19 cellular contexts compared by ENCODE assay signal in the genomic region with DNA sequence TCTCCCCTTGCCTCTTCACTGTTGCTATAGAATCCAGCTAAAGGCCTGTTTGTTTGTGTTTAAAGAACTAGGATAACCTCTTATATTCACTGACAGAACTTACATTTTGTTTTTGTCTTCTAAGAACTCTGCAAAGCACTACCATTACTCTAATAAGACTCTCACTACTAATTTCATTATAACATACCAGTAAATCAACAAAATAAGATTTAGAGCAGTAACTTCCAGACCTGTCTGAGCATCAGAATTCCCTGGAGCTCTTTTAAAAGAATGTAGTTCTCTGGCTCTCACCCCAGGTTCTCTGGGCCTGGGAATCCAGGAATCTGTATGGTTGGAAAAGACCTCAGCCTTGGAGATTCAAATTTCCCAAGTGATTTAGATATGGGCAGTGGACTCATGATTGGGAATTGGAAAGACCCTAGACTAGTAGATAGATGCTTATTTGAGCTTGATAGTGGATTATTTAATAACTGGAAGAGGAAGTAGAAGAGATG.
DNase-seq lines count a peak whose midpoint lies in the region; ATAC-seq and TF ChIP-seq lines count a peak whose summit lies in the region.
"Had no signal": no experiment of that assay in that cellular context is flagged by ENCODE, and none has a peak within 500 bp of the region (broad histone marks: within the 10 kb centered on the region; RNA-seq: fewer than 3 reads in every experiment).

No MANE protein-coding gene starts in this region.

- CTCF ChIA-PET in HEK293 (lab: Yijun Ruan, JAX) = interaction anchor here (0.5 kb wide), 1 partner anchor 453 kb away, joined by 3 read pairs; no protein-coding TSS in a partner anchor

- no peaks in the 10 kb centered on the region for H3K36me3 ChIP-seq in HEK293 (ENCODE audit: control insufficient read depth in 2 of 2, insufficient read depth in 1 of 2, low read length in 2 of 2)
- H3K36me3 ChIP-seq: BE2C, SJSA1 had no signal

- H3K36me3 Mint-ChIP-seq in chondrocyte (ENCODE audit: low read depth) (peaks cover 3% of the 10 kb centered on the region), nephron progenitor cell (ENCODE audit: low read depth) (peaks cover 14% of the 10 kb centered on the region)

- H3K4me3 ChIP-seq in HEK293 (ENCODE audit: low read depth, low read length) = no peak overlapping the region
- H3K4me3 ChIP-seq: GM12878, GM23248, SJSA1 had no signal

- H3K27ac ChIP-seq in HEK293 (ENCODE audit: extremely low read depth, low read depth, low read length) = no peak overlapping the region
- H3K27ac ChIP-seq: GM23248, KMS-11, SJSA1 had no signal

- no peak for TF ChIP-seq CTCF in HEK293 (tag by site-specific recombination; IDR thresholded peaks at IDR 0.05)
- no peak for TF ChIP-seq CTCF in chondrocyte (IDR thresholded peaks at IDR 0.05)
- TF ChIP-seq CTCF in nephron progenitor cell (IDR thresholded peaks at IDR 0.05) = no peak

- POLR2A ChIA-PET in HEK293 (lab: Yijun Ruan, JAX) = no interaction called here

- no peak for DNase-seq in chondrocyte (ENCODE audit: low spot score)
- no peak for DNase-seq in nephron progenitor cell
- no peak for DNase-seq in UCSD-AML1 (lab: John Stamatoyannopoulos, UW; ENCODE audit: unreplicated experiment)
- DNase-seq in T-helper 2 cell = no peak
- no peak for DNase-seq in anterior cingulate cortex (lab: John Stamatoyannopoulos, UW)
- DNase-seq: BE2C, GM23248, NCI-H1092 treated with DMSO at 0.1 percent for 48 hours, NCI-H1436 treated with DMSO at 0.1 percent for 48 hours, NCI-H1930, NCI-H226, OCI-M1 had no signal

- peaks cover 8% of the 10 kb centered on the region for H3K9me3 Mint-ChIP-seq in chondrocyte (ENCODE audit: low read depth)
- peaks cover 8% of the 10 kb centered on the region for H3K9me3 Mint-ChIP-seq in nephron progenitor cell

- ATAC-seq in HG02678 (IDR thresholded peaks at IDR 0.05; ENCODE audit: unreplicated experiment) = no peak
- ATAC-seq: GM12878, HCT116, Right ventricle myocardium inferior had no signal

- H3K4me1 ChIP-seq in HEK293 (ENCODE audit: control insufficient read depth, insufficient read depth, low read length) = peaks cover 14% of the 10 kb centered on the region
- H3K4me1 ChIP-seq: BE2C had no signal

- H3K27me3 Mint-ChIP-seq in chondrocyte (ENCODE audit: low read depth) = no peaks in the 10 kb centered on the region
- H3K27me3 Mint-ChIP-seq in nephron progenitor cell (ENCODE audit: low read depth, poor library complexity) = no peaks in the 10 kb centered on the region

- H3K4me1 Mint-ChIP-seq in chondrocyte (ENCODE audit: low read depth) (peaks cover 71% of the 10 kb centered on the region), nephron progenitor cell (peaks cover 47% of the 10 kb centered on the region)

- no peak overlapping the region for H3K4me3 Mint-ChIP-seq in chondrocyte (ENCODE audit: unreplicated experiment)
- H3K4me3 Mint-ChIP-seq in nephron progenitor cell = no peak overlapping the region

- no peaks in the 10 kb centered on the region for H3K9me3 ChIP-seq in HEK293 (ENCODE audit: control insufficient read depth, insufficient read depth, low read depth, low read length)
- H3K9me3 ChIP-seq: BE2C, SJSA1 had no signal

- peak overlapping the region; percentile 50 for H3K27ac Mint-ChIP-seq in chondrocyte (ENCODE audit: unreplicated experiment)
- peak overlapping the region; percentile 86 for H3K27ac Mint-ChIP-seq in nephron progenitor cell

TF ChIP-seq in HEK293, 187 proteins besides CTCF, POLR2A, EP300 and RAD21:
- peak; percentile 49; the same call in 1 of the 2 replicates for TF ChIP-seq ZBTB20 (tag by site-specific recombination; IDR thresholded peaks at IDR 0.05)
- no peak for TF ChIP-seq ZFP69B (tag by site-specific recombination; IDR thresholded peaks at IDR 0.05)
